ENCODE assay signal across 1 cellular context in the genomic region with DNA sequence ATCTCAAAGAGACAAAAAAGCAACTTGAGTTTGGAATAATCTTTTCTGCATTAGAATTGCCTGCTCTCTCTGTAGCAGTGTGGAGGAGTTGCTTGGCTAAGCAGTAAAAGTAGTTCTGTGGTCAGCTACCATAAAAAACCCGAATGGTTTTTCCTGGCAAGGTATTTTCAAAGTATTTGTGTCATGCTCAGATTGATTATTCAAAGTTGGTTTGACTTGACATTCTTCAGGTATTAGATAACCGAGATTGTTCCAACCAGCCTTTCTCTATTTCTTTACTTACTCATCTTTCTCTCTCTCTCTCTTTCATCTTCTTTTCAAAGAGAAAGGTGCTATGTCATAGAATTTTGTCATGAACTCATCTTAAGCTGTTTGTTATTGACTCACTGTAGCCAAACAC.
TF ChIP-seq lines count a peak whose summit lies in the region.

No MANE protein-coding gene starts in this region.

TF ChIP-seq in SK-N-SH, 30 proteins besides CTCF, POLR2A, EP300 and RAD21 (continued from another document):
- TF ChIP-seq ZBTB33 (IDR thresholded peaks at IDR 0.05; ENCODE audit: borderline replicate concordance, low read depth) (no peak), RFX5 (IDR thresholded peaks at IDR 0.05; ENCODE audit: low read length) (no peak), CHD2 (IDR thresholded peaks at IDR 0.05; ENCODE audit: low read length, partially characterized antibody) (no peak), TAF1 (IDR thresholded peaks at IDR 0.05; ENCODE audit: borderline replicate concordance, low read depth, low read length) (no peak), ELF1 (IDR thresholded peaks at IDR 0.05) (no peak), USF2 (IDR thresholded peaks at IDR 0.05; ENCODE audit: borderline replicate concordance, low read depth, low read length) (no peak), GABPA (IDR thresholded peaks at IDR 0.05; ENCODE audit: low read depth) (no peak), FOSL2 (IDR thresholded peaks at IDR 0.05; ENCODE audit: borderline replicate concordance, low read depth) (no peak), MEF2A (IDR thresholded peaks at IDR 0.05; ENCODE audit: borderline replicate concordance, low read depth) (no peak), IRF3 (IDR thresholded peaks at IDR 0.05; ENCODE audit: low read depth, low read length) (no peak), TEAD4 (IDR thresholded peaks at IDR 0.05; ENCODE audit: borderline replicate concordance, insufficient read depth) (no peak), RCOR1 (IDR thresholded peaks at IDR 0.05; ENCODE audit: low read length) (no peak), NFIC (IDR thresholded peaks at IDR 0.05; ENCODE audit: borderline replicate concordance) (no peak)
- TF ChIP-seq, protein P1, sequence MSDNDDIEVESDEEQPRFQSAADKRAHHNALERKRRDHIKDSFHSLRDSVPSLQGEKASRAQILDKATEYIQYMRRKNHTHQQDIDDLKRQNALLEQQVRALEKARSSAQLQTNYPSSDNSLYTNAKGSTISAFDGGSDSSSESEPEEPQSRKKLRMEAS (IDR thresholded peaks at IDR 0.05; ENCODE audit: low read depth) = no peak
